ENCODE assay signal across 19 cellular contexts in the genomic region with DNA sequence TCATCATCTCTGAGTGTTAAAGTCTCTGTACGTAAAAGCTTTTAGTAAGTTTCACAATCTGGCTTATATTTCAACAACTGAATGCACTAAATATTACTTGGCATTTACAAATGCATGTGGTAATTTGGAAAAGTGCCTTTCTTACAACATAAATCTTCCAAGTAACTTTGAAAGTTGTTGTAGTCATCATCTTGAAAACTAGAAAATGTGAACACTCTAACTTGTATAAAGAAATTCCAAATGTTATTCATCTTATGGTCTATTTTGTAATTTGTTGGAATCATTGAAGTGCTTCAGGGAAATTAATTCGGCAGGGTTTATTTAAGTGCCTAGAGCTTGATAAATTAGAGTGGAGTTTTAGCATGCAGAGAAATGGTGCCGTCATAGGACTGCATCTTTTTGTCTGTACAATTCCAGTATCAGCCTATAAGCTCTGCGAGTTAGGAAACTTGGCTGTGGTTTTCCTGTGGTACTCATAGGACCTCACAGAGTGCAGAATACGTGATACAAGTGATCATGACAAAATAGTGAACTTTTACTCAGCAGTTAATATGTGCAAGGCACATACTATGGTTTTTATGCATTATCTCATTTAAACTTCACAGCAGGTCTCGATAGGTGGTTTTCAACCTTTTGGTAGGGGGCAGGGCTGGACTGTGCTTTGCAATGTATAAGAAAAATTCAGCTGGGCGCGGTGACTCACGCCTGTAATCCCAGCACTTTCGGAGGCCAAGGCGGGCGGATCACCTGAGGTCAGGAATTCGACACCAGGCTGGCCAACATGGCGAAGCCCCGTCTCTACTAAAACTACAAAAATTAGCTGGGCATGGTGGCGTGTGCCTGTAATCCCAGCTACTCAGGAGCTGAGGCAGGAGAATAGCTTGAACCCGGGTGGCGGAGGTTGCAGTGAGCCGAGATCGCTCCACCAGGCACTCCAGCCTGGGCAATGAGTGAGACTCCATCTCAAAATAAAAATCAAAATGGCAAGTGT.
DNase-seq lines count a peak whose midpoint lies in the region; ATAC-seq, FAIRE-seq and TF ChIP-seq lines count a peak whose summit lies in the region.
"Had no signal": no experiment of that assay in that cellular context is flagged by ENCODE, and none has a peak within 500 bp of the region (broad histone marks: within the 10 kb centered on the region; RNA-seq: fewer than 3 reads in every experiment).

No MANE protein-coding gene starts in this region.

- H3K9me3 ChIP-seq in IMR-90 (ENCODE audit: control insufficient read depth, insufficient read depth, low read length) (no peaks in the 10 kb centered on the region), astrocyte (ENCODE audit: insufficient read depth, low read depth, low read length) (no peaks in the 10 kb centered on the region), mucosa of descending colon (no peaks in the 10 kb centered on the region)
- H3K9me3 ChIP-seq: esophagus muscularis mucosa, transverse colon had no signal

- peak; percentile 56 for DNase-seq in AG09319 (ENCODE audit: extremely low read depth, low read depth)
- peak; percentile 80 for DNase-seq in IMR-90
- DNase-seq in astrocyte (ENCODE audit: low read depth) = peak; percentile 86
- peak; percentile 68 for DNase-seq in islet precursor cell
- DNase-seq in mucosa of descending colon = no peak
- no peak for DNase-seq in GM19239 (ENCODE audit: insufficient read length, low spot score)
- no peak for DNase-seq in activated CD4-positive, alpha-beta T cell treated with anti-CD3 and anti-CD28 coated beads, Interleukin-2, amount 50 U/mL, for 48 hours
- no peak for DNase-seq in NCI-H526 treated with DMSO at 0.1 percent for 48 hours (lab: John Stamatoyannopoulos, UW)
- DNase-seq: NCI-H187 treated with DMSO at 0.1 percent for 48 hours; NCI-H774; SHP77 treated with DMSO at 0.1 percent for 48 hours; stimulated activated CD4-positive, alpha-beta T cell treated with anti-CD3 and anti-CD28 coated beads, Interleukin-1b, Interleukin-23, amount 100 ng/mL, for 48 hours; stimulated activated CD8-positive, alpha-beta memory T cell treated with anti-CD3 and anti-CD28 coated beads, Interleukin-4, amount 100 ng/mL, for 48 hours; transverse colon had no signal

- TF ChIP-seq CTCF in AG09319 (IDR thresholded peaks at IDR 0.05; ENCODE audit: low read depth, low read length) (no peak), IMR-90 (conservative IDR thresholded peaks at IDR 0.05; ENCODE audit: low read depth, low read length) (no peak), astrocyte (IDR thresholded peaks at IDR 0.05; ENCODE audit: insufficient read depth, low read depth, low read length) (no peak), mucosa of descending colon (IDR thresholded peaks at IDR 0.05) (no peak)

- H3K4me3 Mint-ChIP-seq in astrocyte (ENCODE audit: unreplicated experiment) = peak overlapping the region; percentile 50
- H3K4me3 Mint-ChIP-seq: activated naive CD8-positive, alpha-beta T cell had no signal

- H3K27me3 Mint-ChIP-seq in astrocyte (ENCODE audit: low read depth, unreplicated experiment) = no peaks in the 10 kb centered on the region

- ATAC-seq in IMR-90 (ENCODE audit: low read depth) (peak; percentile 33), mucosa of descending colon (no peak)

- peak overlapping the region; percentile 84 for H3K27ac Mint-ChIP-seq in astrocyte (ENCODE audit: unreplicated experiment)
- H3K27ac Mint-ChIP-seq: activated naive CD8-positive, alpha-beta T cell had no signal

- H3K36me3 ChIP-seq in IMR-90 (ENCODE audit: control insufficient read depth, insufficient read depth, low read length) (peaks cover 17% of the 10 kb centered on the region), astrocyte (ENCODE audit: insufficient read depth, low read length) (peaks cover 17% of the 10 kb centered on the region), mucosa of descending colon (ENCODE audit: low read depth) (no peaks in the 10 kb centered on the region)
- H3K36me3 ChIP-seq: transverse colon had no signal

- no peak overlapping the region for H4K8ac ChIP-seq in IMR-90 (ENCODE audit: low read depth in 2 of 2, low read length in 2 of 2)

- in situ Hi-C loops in IMR-90 (cut with MboI; ENCODE audit: low sequenced_read_pairs) = no loop called here

- WGBS in IMR-90 (ENCODE audit: extremely low coverage in 2 of 2, insufficient read length in 1 of 2), 2 experiments = 76% methylated on average over 7 of the region's 20 CpGs; no CpG with 5 or more reads in 1 of the 2 experiments

- H3K18ac ChIP-seq in IMR-90 (ENCODE audit: low read depth, low read length) = peak overlapping the region; percentile 69

- H3K79me2 ChIP-seq in astrocyte (ENCODE audit: insufficient read depth, low read length) = peaks cover 97% of the 10 kb centered on the region

- peak overlapping the region; percentile 31 for H3K23ac ChIP-seq in IMR-90 (ENCODE audit: low read depth, low read length)

- H3K27me3 ChIP-seq in IMR-90 (ENCODE audit: control insufficient read depth, insufficient read depth, low read length) (no peaks in the 10 kb centered on the region), astrocyte (ENCODE audit: insufficient read depth, low read length) (no peaks in the 10 kb centered on the region)
- H3K27me3 ChIP-seq: esophagus muscularis mucosa, transverse colon had no signal

- H3K4me2 ChIP-seq in IMR-90 (ENCODE audit: low read depth, low read length) (peak overlapping the region; percentile 10; the same call in 1 of the 2 replicates), astrocyte (ENCODE audit: low read length) (no peak overlapping the region)
- H3K4me2 ChIP-seq: KMS-11 had no signal

- intact Hi-C loops in IMR-90 (cut with micrococcal nuclease) = no loop called here
- intact Hi-C loops in mucosa of descending colon (cut with DNase I, micrococcal nuclease) = no loop called here

- H3K56ac ChIP-seq in IMR-90 (ENCODE audit: extremely low read depth, insufficient read depth, low read length) = no peak overlapping the region

- POLR2A ChIA-PET in IMR-90 (lab: Charles Lee; ENCODE audit: unreplicated experiment) = no interaction called here

- no peak overlapping the region for H3K14ac ChIP-seq in IMR-90 (replicated peaks; ENCODE audit: low read depth, low read length)

- no peak overlapping the region for H2AFZ ChIP-seq in IMR-90 (replicated peaks; ENCODE audit: low read length, poor library complexity)
- H2AFZ ChIP-seq in astrocyte (ENCODE audit: low read depth, low read length) = no peak overlapping the region

- no peak overlapping the region for H2BK15ac ChIP-seq in IMR-90 (ENCODE audit: low read depth, low read length)

- H3K4me3 ChIP-seq in IMR-90 (ENCODE audit: insufficient read depth, low read depth, low read length) (no peak overlapping the region), astrocyte (ENCODE audit: insufficient read depth, low read depth, low read length) (no peak overlapping the region), mucosa of descending colon (no peak overlapping the region)
- H3K4me3 ChIP-seq: esophagus muscularis mucosa, transverse colon had no signal

- H3K4ac ChIP-seq in IMR-90 (ENCODE audit: low read depth, low read length) = no peak overlapping the region

- no peak overlapping the region for H2BK20ac ChIP-seq in IMR-90 (ENCODE audit: low read depth, low read length)

- no peak overlapping the region for H2AK5ac ChIP-seq in IMR-90 (ENCODE audit: low read depth, low read length)

- H3K4me1 Mint-ChIP-seq in astrocyte (ENCODE audit: low read depth, unreplicated experiment) = peaks cover 37% of the 10 kb centered on the region

- H3K79me1 ChIP-seq in IMR-90 (ENCODE audit: low read depth in 1 of 2, low read length in 2 of 2) = peaks cover 21 to 84% of the 10 kb centered on the region in 2 experiments

- dilution Hi-C loops in IMR-90 (cut with HindIII; ENCODE audit: low sequenced_read_pairs, unreplicated experiment) = no loop called here

- FAIRE-seq in astrocyte (lab: Jason Lieb, UNC) (no peak), GM19239 (lab: Jason Lieb, UNC) (no peak)
- FAIRE-seq: colon, islet of Langerhans had no signal

- H3K36me3 Mint-ChIP-seq in astrocyte (ENCODE audit: low read depth, unreplicated experiment) = peaks cover 20% of the 10 kb centered on the region
- H3K36me3 Mint-ChIP-seq: activated naive CD8-positive, alpha-beta T cell had no signal

- H3K27ac ChIP-seq in IMR-90 (ENCODE audit: insufficient read depth, low read length) (peak overlapping the region; percentile 5; the same call in 1 of the 2 replicates), astrocyte (ENCODE audit: low read depth, low read length) (peak overlapping the region; percentile 39)
- H3K27ac ChIP-seq: KMS-11, transverse colon had no signal

- no peak overlapping the region for H4K5ac ChIP-seq in IMR-90 (ENCODE audit: low read depth, low read length)

- no peak for TF ChIP-seq RAD21 in IMR-90 (IDR thresholded peaks at IDR 0.05; ENCODE audit: low read length)

- no peak for TF ChIP-seq POLR2A in IMR-90 (IDR thresholded peaks at IDR 0.05; ENCODE audit: low read depth, low read length)

- H3K4me1 ChIP-seq in IMR-90 (ENCODE audit: control insufficient read depth, insufficient read depth, low read length) (peaks cover 34% of the 10 kb centered on the region), astrocyte (ENCODE audit: insufficient read depth, low read length) (peaks cover 17% of the 10 kb centered on the region), mucosa of descending colon (ENCODE audit: low read depth) (no peaks in the 10 kb centered on the region)

- H3K9me3 Mint-ChIP-seq in astrocyte (ENCODE audit: unreplicated experiment) = no peaks in the 10 kb centered on the region

- CTCF ChIA-PET in IMR-90 (lab: Yijun Ruan, JAX) = interaction anchor here (0.7 kb wide), 1 partner anchor 101 kb away, joined by 3 read pairs; no protein-coding TSS in a partner anchor

- H2BK120ac ChIP-seq in IMR-90 (ENCODE audit: low read depth, low read length) = no peak overlapping the region

- H4K20me1 ChIP-seq in IMR-90 (ENCODE audit: insufficient read depth, low read length) (peaks cover 96% of the 10 kb centered on the region), astrocyte (ENCODE audit: insufficient read depth, low read length) (peaks cover 60% of the 10 kb centered on the region)

- no peak overlapping the region for H2AK9ac ChIP-seq in IMR-90 (replicated peaks; ENCODE audit: low read depth, low read length, poor library complexity)

- peaks cover 32% of the 10 kb centered on the region for H3K9me1 ChIP-seq in IMR-90 (ENCODE audit: insufficient read depth, low read length)

- no peak overlapping the region for H3K9ac ChIP-seq in IMR-90 (ENCODE audit: low read depth, low read length)
- H3K9ac ChIP-seq in astrocyte (ENCODE audit: low read length) = no peak overlapping the region
- H3K9ac ChIP-seq: KMS-11 had no signal

- no peak overlapping the region for H4K91ac ChIP-seq in IMR-90 (ENCODE audit: insufficient read depth, low read depth, low read length)

- peak overlapping the region; percentile 69 for H2BK5ac ChIP-seq in IMR-90 (ENCODE audit: low read depth, low read length, poor library complexity, severe bottlenecking)

- BruUV-seq in IMR-90 (replicated peaks; lab: Mats Ljungman, UMichigan) = no TSS peak

TF ChIP-seq in IMR-90, 13 proteins besides CTCF, POLR2A, EP300 and RAD21:
- TF ChIP-seq CEBPB (IDR thresholded peaks at IDR 0.05; ENCODE audit: low read depth, low read length) (peak; percentile 49), MAZ (IDR thresholded peaks at IDR 0.05; ENCODE audit: borderline replicate concordance, low read depth, low read length) (no peak)

Comparison
In these comparisons a context has a peak if more than half of its experiments do, and no peak if none do; other contexts are left out.
1. DNase-seq: peak in AG09319 (single experiment), IMR-90 (single experiment), astrocyte (single experiment) and islet precursor cell (single experiment); none in mucosa of descending colon (0 of 3), GM19239 (single experiment), activated CD4-positive, alpha-beta T cell treated with anti-CD3 and anti-CD28 coated beads, Interleukin-2, amount 50 U/mL, for 48 hours (0 of 2) and NCI-H526 treated with DMSO at 0.1 percent for 48 hours (single experiment).